Comparison of ENCODE assay signal across 16 cellular contexts in genomic region chr11:92227233-92227593, GRCh38. TPM values are rescaled to one million over a fixed set of nuclear protein-coding genes. Genes with fewer than 3 reads are reported as not detected.
DNase-seq lines count a peak whose midpoint lies in the region; FAIRE-seq and TF ChIP-seq lines count a peak whose summit lies in the region.
"Had no signal": no experiment of that assay in that cellular context is flagged by ENCODE, and none has a peak within 500 bp of the region (broad histone marks: within the 10 kb centered on the region; RNA-seq: fewer than 3 reads in every experiment).

No MANE protein-coding gene starts in this region.

- no peak overlapping the region for H3K14ac ChIP-seq in H1 (ENCODE audit: insufficient read length)

- H3K27ac ChIP-seq in HUES6 (ENCODE audit: low read depth, low read length) (no peak overlapping the region), H1 (ENCODE audit: low read depth, low read length) (no peak overlapping the region), neural progenitor cell (no peak overlapping the region)

- no peak overlapping the region for H4K5ac ChIP-seq in H1 (ENCODE audit: insufficient read length, low read depth, low read length)

- H2AK5ac ChIP-seq in H1 (ENCODE audit: low read depth, low read length): no peak overlapping the region

- H3K79me1 ChIP-seq in H1 (ENCODE audit: low read depth, low read length): no peaks in the 10 kb centered on the region

- H3K27ac Mint-ChIP-seq in neural progenitor cell: peak overlapping the region; percentile 99
- H3K27ac Mint-ChIP-seq in activated naive CD8-positive, alpha-beta T cell treated with anti-CD3 and anti-CD28 coated beads for 36 hours: no peak overlapping the region
- H3K27ac Mint-ChIP-seq: CD4-positive, CD25-positive, alpha-beta regulatory T cell had no signal

- H3K9ac ChIP-seq in HUES6 (ENCODE audit: low read length) (peak overlapping the region; percentile 42), H1 (replicated peaks in 1 of 4; ENCODE audit: extremely low read depth in 1 of 4, low read depth in 3 of 4, low read length in 3 of 4) (peak overlapping the region in 1 of 4 experiments; percentile 4; a peak in 1 of 7 replicates), neural progenitor cell (no peak overlapping the region)

- H2BK5ac ChIP-seq in H1 (ENCODE audit: low read depth, low read length): no peak overlapping the region

- H3K36me3 ChIP-seq in HUES6 (ENCODE audit: control insufficient read depth, insufficient read depth, low read length): no peaks in the 10 kb centered on the region
- H3K36me3 ChIP-seq in H1 (ENCODE audit: control insufficient read depth in 2 of 4, insufficient read depth in 4 of 4, low read length in 3 of 4): no peaks in the 10 kb centered on the region
- no peaks in the 10 kb centered on the region for H3K36me3 ChIP-seq in neural progenitor cell

- H3K4me2 ChIP-seq in H1 (ENCODE audit: insufficient read depth in 1 of 2, low read depth in 2 of 2, low read length in 2 of 2) (peak overlapping the region; percentile 89 to 99), neural progenitor cell (peak overlapping the region; percentile 93)

- POLR2A ChIA-PET in H1 (lab: Charles Lee; ENCODE audit: partially characterized antibody): interaction anchor here (1.4 kb wide), 1 partner anchor 82 kb away, joined by 4 read pairs; no protein-coding TSS in a partner anchor

- peaks cover 0 to 46% of the 10 kb centered on the region in 2 experiments; a peak in 2 of 4 replicates for H3K79me2 ChIP-seq in H1 (ENCODE audit: control insufficient read depth in 1 of 2, insufficient read depth in 2 of 2, low read length in 2 of 2)
- peaks cover 25% of the 10 kb centered on the region for H3K79me2 ChIP-seq in neural progenitor cell (ENCODE audit: low read depth)

- H3K4me3 ChIP-seq in HUES6 (ENCODE audit: low read depth, low read length) (peak overlapping the region; percentile 77), H1 (ENCODE audit: extremely low read depth in 1 of 4, insufficient read depth in 2 of 4, low read depth in 3 of 4, low read length in 4 of 4) (peak overlapping the region; percentile 53 to 80 (median 76)), neural progenitor cell (peak overlapping the region; percentile 63)

- peak in 1 of 2 experiments; percentile 26; a peak in 1 of 4 replicates for TF ChIP-seq RAD21 in H1 (IDR thresholded peaks at IDR 0.05 in 1 of 2, conservative IDR thresholded peaks at IDR 0.05 in 1 of 2; ENCODE audit: low read depth in 2 of 2, low read length in 2 of 2)

- TF ChIP-seq CTCF in H1 (IDR thresholded peaks at IDR 0.05; ENCODE audit: control extremely low read depth in 1 of 3, insufficient read depth in 1 of 3, low read depth in 1 of 3, low read length in 3 of 3) (no peak), neural progenitor cell (IDR thresholded peaks at IDR 0.05) (no peak)

- peaks cover 17% of the 10 kb centered on the region for H3K27me3 Mint-ChIP-seq in neural progenitor cell (ENCODE audit: insufficient read depth, low read depth)
- H3K27me3 Mint-ChIP-seq in activated naive CD8-positive, alpha-beta T cell treated with anti-CD3 and anti-CD28 coated beads for 36 hours: peaks cover 56% of the 10 kb centered on the region

- H3K4me1 ChIP-seq in HUES6 (ENCODE audit: control insufficient read depth, insufficient read depth, low read length) (peaks cover 28% of the 10 kb centered on the region), H1 (replicated peaks in 1 of 4; ENCODE audit: control insufficient read depth in 3 of 4, insufficient read depth in 4 of 4, low read length in 3 of 4) (peaks cover 13 to 33% (median 20%) of the 10 kb centered on the region in 4 experiments), neural progenitor cell (peaks cover 33% of the 10 kb centered on the region)

- peaks cover 58% of the 10 kb centered on the region for H3K4me1 Mint-ChIP-seq in neural progenitor cell
- no peaks in the 10 kb centered on the region for H3K4me1 Mint-ChIP-seq in activated naive CD8-positive, alpha-beta T cell treated with anti-CD3 and anti-CD28 coated beads for 36 hours

- no peak overlapping the region for H3K56ac ChIP-seq in H1 (replicated peaks; ENCODE audit: insufficient read length, low read depth, low read length)

- peak overlapping the region; percentile 75; the same call in 1 of the 2 replicates for H3K18ac ChIP-seq in H1 (ENCODE audit: extremely low read depth, low read length)

- peak overlapping the region; percentile 36 for H2AFZ ChIP-seq in H1 (ENCODE audit: low read length)
- peak overlapping the region; percentile 75 for H2AFZ ChIP-seq in neural progenitor cell (replicated peaks)

- no peak overlapping the region; the same call in 1 of the 2 replicates for H4K8ac ChIP-seq in H1 (ENCODE audit: extremely low read depth, insufficient read depth, low read length)

- DNase-seq in AG08396 (ENCODE audit: low spot score) (peak; percentile 15), H1 (ENCODE audit: low read depth in 1 of 2, low spot score in 2 of 2) (no peak), neural progenitor cell (ENCODE audit: low spot score) (peak; percentile 70), NCI-H1436 (lab: John Stamatoyannopoulos, UW) (no peak), UCSD-AML1 (lab: John Stamatoyannopoulos, UW; ENCODE audit: unreplicated experiment) (no peak)
- no peak for DNase-seq in activated naive CD4-positive, alpha-beta T cell treated with Interleukin-2 at 50 U/mL for 16 hours
- DNase-seq in activated naive CD8-positive, alpha-beta T cell treated with anti-CD3 and anti-CD28 coated beads for 36 hours: no peak
- DNase-seq: CD4-positive, CD25-positive, alpha-beta regulatory T cell; effector memory CD4-positive, alpha-beta T cell; Karpas-422; NK-92 treated with Interleukin-12 subunit alpha and Interleukin-12 subunit beta, amount 100 ng/mL, for 24 hours; stimulated activated naive CD8-positive, alpha-beta T cell treated with anti-CD3 and anti-CD28 coated beads, Interleukin-15, Interleukin-2, amounts not matched to agents 100 U/mL and 50 U/mL, for 24 hours; T1000 had no signal

- no peak overlapping the region for H3K23ac ChIP-seq in H1 (ENCODE audit: insufficient read length)

- H4K20me1 ChIP-seq in H1 (replicated peaks in 1 of 2; ENCODE audit: control insufficient read depth in 1 of 2, insufficient read depth in 2 of 2, low read length in 2 of 2): peaks cover 0 to 1% of the 10 kb centered on the region in 2 experiments
- no peaks in the 10 kb centered on the region for H4K20me1 ChIP-seq in neural progenitor cell (ENCODE audit: low read depth)

- no peak for TF ChIP-seq EP300 in H1 (IDR thresholded peaks at IDR 0.05; ENCODE audit: borderline replicate concordance in 1 of 2, low read depth in 2 of 2, low read length in 2 of 2)

- H3K27me3 ChIP-seq in HUES6 (ENCODE audit: control insufficient read depth, insufficient read depth, low read length) (peaks cover 68% of the 10 kb centered on the region), H1 (replicated peaks in 1 of 4; ENCODE audit: control insufficient read depth in 3 of 4, extremely low read depth in 1 of 4, insufficient read depth in 3 of 4, low read length in 3 of 4) (peaks cover 0 to 38% (median 25%) of the 10 kb centered on the region in 4 experiments; a peak in 5 of 7 replicates), neural progenitor cell (peaks cover 29% of the 10 kb centered on the region)

- FAIRE-seq in H1 (lab: Jason Lieb, UNC): peak; percentile 13
- FAIRE-seq: GM12892, keratinocyte had no signal

- H3K23me2 ChIP-seq in H1 (ENCODE audit: low read depth, low read length): peaks cover 29% of the 10 kb centered on the region

- peak overlapping the region; percentile 45 for H4K91ac ChIP-seq in H1 (replicated peaks; ENCODE audit: insufficient read length, low read length)

- peak overlapping the region; percentile 98 for H3K4me3 Mint-ChIP-seq in neural progenitor cell
- H3K4me3 Mint-ChIP-seq in activated naive CD8-positive, alpha-beta T cell treated with anti-CD3 and anti-CD28 coated beads for 36 hours: no peak overlapping the region
- H3K4me3 Mint-ChIP-seq: CD4-positive, CD25-positive, alpha-beta regulatory T cell had no signal

- peaks cover 55% of the 10 kb centered on the region for H3F3A ChIP-seq in neural progenitor cell (ENCODE audit: low read depth)

- H2BK15ac ChIP-seq in H1 (ENCODE audit: low read length): no peak overlapping the region

- H3K9me3 Mint-ChIP-seq in neural progenitor cell: no peaks in the 10 kb centered on the region
- H3K9me3 Mint-ChIP-seq in activated naive CD8-positive, alpha-beta T cell treated with anti-CD3 and anti-CD28 coated beads for 36 hours: no peaks in the 10 kb centered on the region

- peak overlapping the region; percentile 76 for H3K4ac ChIP-seq in H1 (replicated peaks; ENCODE audit: insufficient read length, low read depth, low read length)

- H2BK20ac ChIP-seq in H1 (ENCODE audit: low read length): no peak overlapping the region

- 4% methylated on average over 12 of the region's 12 CpGs; no CpG with 5 or more reads in 1 of the 2 experiments for WGBS in H1 (ENCODE audit: extremely low coverage in 1 of 2, insufficient coverage in 1 of 2, insufficient read length in 1 of 2, insufficient replicate concordance in 2 of 2, low coverage in 1 of 2, low lambda C conversion rate in 2 of 2, missing lambda C conversion rate in 1 of 2), 2 experiments

- H2BK12ac ChIP-seq in H1 (ENCODE audit: low read depth, low read length): peak overlapping the region; percentile 88; the same call in 1 of the 2 replicates

- H3K9me3 ChIP-seq in HUES6 (ENCODE audit: control insufficient read depth, insufficient read depth, low read depth, low read length): no peaks in the 10 kb centered on the region
- no peaks in the 10 kb centered on the region for H3K9me3 ChIP-seq in H1 (ENCODE audit: insufficient read depth in 2 of 2, low read depth in 1 of 2, low read length in 1 of 2)
- no peaks in the 10 kb centered on the region for H3K9me3 ChIP-seq in neural progenitor cell (ENCODE audit: low read depth)

- H2BK120ac ChIP-seq in H1 (replicated peaks; ENCODE audit: low read depth, low read length): peak overlapping the region; percentile 3

- peaks cover 3% of the 10 kb centered on the region for H3K36me3 Mint-ChIP-seq in neural progenitor cell
- no peaks in the 10 kb centered on the region for H3K36me3 Mint-ChIP-seq in activated naive CD8-positive, alpha-beta T cell treated with anti-CD3 and anti-CD28 coated beads for 36 hours
- H3K36me3 Mint-ChIP-seq: CD4-positive, CD25-positive, alpha-beta regulatory T cell had no signal

- CTCF ChIA-PET in H1 (lab: Charles Lee; ENCODE audit: partially characterized antibody): no interaction called here

- TF ChIP-seq POLR2A in H1 (IDR thresholded peaks at IDR 0.05; ENCODE audit: control extremely low read depth in 1 of 2, low read depth in 2 of 2, low read length in 2 of 2): no peak

RNA-seq across cellular contexts. Expression of gene FAT3, which starts 2.6 kb away (rescaled TPM):
- total RNA-seq in H1 (2021; fragmentation: NEBNext Ultra II Directional; extraction: Animal tissue kit (Norgen Biotek cat#: 25700)): 18.4 and 24.4 TPM in 2 replicates
- 7.2 and 7.6 TPM in 2 replicates for polyA plus RNA-seq in H1 (2011; rRNA removed)
- 7.3 TPM for polyA plus RNA-seq in H1 (2011; cell fraction: cytosol; rRNA removed)
- polyA plus RNA-seq in H1 (2011; cell fraction: nucleus; rRNA removed): 29.4 TPM
- polyA plus RNA-seq in H1 (2012, experiment 1 of 2): 6.0 to 10.7 TPM (median 8.1 TPM) in 4 replicates
- 0.50 TPM for polyA plus RNA-seq in H1 (2012, experiment 2 of 2)
- polyA plus RNA-seq in H1 (2013, experiment 1 of 2): 12.8 TPM
- polyA plus RNA-seq in H1 (2013, experiment 2 of 2): 9.8 TPM
- 49.1 and 73.3 TPM in 2 replicates for polyA minus RNA-seq in H1 (2011; rRNA and poly(A)+ RNA removed)
- polyA minus RNA-seq in H1 (2011; cell fraction: cytosol; rRNA and poly(A)+ RNA removed): 17.4 TPM
- polyA minus RNA-seq in H1 (2011; cell fraction: nucleus; rRNA and poly(A)+ RNA removed): 137 TPM
- total RNA-seq in neural progenitor cell (ENCODE audit: low replicate concordance): 20.9 and 22.0 TPM in 2 replicates
- total RNA-seq in activated naive CD8-positive, alpha-beta T cell treated with anti-CD3 and anti-CD28 coated beads for 36 hours: not detected
- total RNA-seq: CD4-positive, CD25-positive, alpha-beta regulatory T cell had no signal
- polyA plus RNA-seq: CD4-positive, CD25-positive, alpha-beta regulatory T cell had no signal

Comparison
In these comparisons a context has a peak if more than half of its experiments do, and no peak if none do; other contexts are left out.
1. DNase-seq: peak in AG08396 (single experiment) and neural progenitor cell (single experiment); none in H1 (0 of 2), NCI-H1436 (single experiment), UCSD-AML1 (single experiment), activated naive CD4-positive, alpha-beta T cell treated with Interleukin-2 at 50 U/mL for 16 hours (single experiment) and activated naive CD8-positive, alpha-beta T cell treated with anti-CD3 and anti-CD28 coated beads for 36 hours (single experiment).
2. RNA of gene FAT3, which starts 2.6 kb away (total RNA-seq): 20.9 to 22.0 TPM in neural progenitor cell and 18.4 to 24.4 TPM in H1; not detected in activated naive CD8-positive, alpha-beta T cell treated with anti-CD3 and anti-CD28 coated beads for 36 hours; every median in the first group is over 10 times any median in the second.
3. Peak in every context shown above with its lines, with median percentiles within 50 percentile points of each other: H3K4me3 ChIP-seq.